Comparison of ENCODE assay signal across 12 cellular contexts in genomic region chr3:4314688-4315087, GRCh38. TPM values are rescaled to one million over a fixed set of nuclear protein-coding genes. Genes with fewer than 3 reads are reported as not detected.
DNase-seq lines count a peak whose midpoint lies in the region; ATAC-seq and TF ChIP-seq lines count a peak whose summit lies in the region.
"Had no signal": no experiment of that assay in that cellular context is flagged by ENCODE, and none has a peak within 500 bp of the region (broad histone marks: within the 10 kb centered on the region; RNA-seq: fewer than 3 reads in every experiment).

No MANE protein-coding gene starts in this region.

- H3K9me3 Mint-ChIP-seq in endothelial cell (ENCODE audit: unreplicated experiment) (no peaks in the 10 kb centered on the region), osteocyte (ENCODE audit: unreplicated experiment) (peaks cover 9% of the 10 kb centered on the region)

- H3K27me3 ChIP-seq in GM06990 (replicated peaks; ENCODE audit: control insufficient read depth, insufficient read depth, low read length): no peaks in the 10 kb centered on the region

- H3K36me3 Mint-ChIP-seq in endothelial cell (ENCODE audit: low read depth, unreplicated experiment) (peaks cover 16% of the 10 kb centered on the region), osteocyte (ENCODE audit: unreplicated experiment) (peaks cover 23% of the 10 kb centered on the region)

- no peak overlapping the region for H3K4me3 ChIP-seq in GM06990 (replicated peaks; ENCODE audit: low read depth, low read length)

- peak; percentile 34 for TF ChIP-seq CTCF in GM06990 (IDR thresholded peaks at IDR 0.05; ENCODE audit: insufficient read depth, low read length, poor library complexity, severe bottlenecking)
- TF ChIP-seq CTCF in endothelial cell (IDR thresholded peaks at IDR 0.05; ENCODE audit: unreplicated experiment): peak; percentile 67
- peak; percentile 39 for TF ChIP-seq CTCF in osteocyte (IDR thresholded peaks at IDR 0.05)

- peaks cover 3% of the 10 kb centered on the region for H3K27me3 Mint-ChIP-seq in endothelial cell (ENCODE audit: unreplicated experiment)
- no peaks in the 10 kb centered on the region for H3K27me3 Mint-ChIP-seq in osteocyte (ENCODE audit: unreplicated experiment)
- H3K27me3 Mint-ChIP-seq: stimulated activated naive CD8-positive, alpha-beta T cell treated with anti-CD3 and anti-CD28 coated beads, Interleukin-15, Interleukin-2, amounts not matched to agents 100 ng/mL and 50 ng/mL, for 24 hours had no signal

- H3K4me3 Mint-ChIP-seq in endothelial cell (ENCODE audit: unreplicated experiment): no peak overlapping the region
- no peak overlapping the region for H3K4me3 Mint-ChIP-seq in osteocyte (ENCODE audit: unreplicated experiment)
- H3K4me3 Mint-ChIP-seq: brain; stimulated activated naive CD8-positive, alpha-beta T cell treated with anti-CD3 and anti-CD28 coated beads, Interleukin-15, Interleukin-2, amounts not matched to agents 100 ng/mL and 50 ng/mL, for 24 hours had no signal

- DNase-seq in GM06990 (ENCODE audit: extremely low read depth, insufficient read length) (no peak), NAMALWA (ENCODE audit: low spot score) (peak; percentile 33), endothelial cell (ENCODE audit: low spot score) (no peak), osteocyte (ENCODE audit: extremely low spot score, unreplicated experiment) (no peak)
- DNase-seq in central memory CD4-positive, alpha-beta T cell: no peak
- DNase-seq: NCI-H187; stimulated activated CD4-positive, alpha-beta T cell treated with anti-CD3 and anti-CD28 coated beads, Interleukin-1b, Interleukin-23, amount 100 ng/mL, for 48 hours had no signal

- no peak for ATAC-seq in HG03095 (IDR thresholded peaks at IDR 0.05; ENCODE audit: unreplicated experiment)
- ATAC-seq in HG02870 (IDR thresholded peaks at IDR 0.05; ENCODE audit: unreplicated experiment): no peak
- ATAC-seq: left lobe of liver had no signal

- peaks cover 27% of the 10 kb centered on the region for H3K4me1 Mint-ChIP-seq in endothelial cell (ENCODE audit: unreplicated experiment)
- peaks cover 7% of the 10 kb centered on the region for H3K4me1 Mint-ChIP-seq in osteocyte (ENCODE audit: unreplicated experiment)

- no peaks in the 10 kb centered on the region for H3K36me3 ChIP-seq in GM06990 (ENCODE audit: control insufficient read depth, insufficient read depth, low read length)

- H3K27ac Mint-ChIP-seq in endothelial cell (ENCODE audit: unreplicated experiment): no peak overlapping the region
- no peak overlapping the region for H3K27ac Mint-ChIP-seq in osteocyte (ENCODE audit: unreplicated experiment)
- H3K27ac Mint-ChIP-seq: stimulated activated naive CD8-positive, alpha-beta T cell treated with anti-CD3 and anti-CD28 coated beads, Interleukin-15, Interleukin-2, amounts not matched to agents 100 ng/mL and 50 ng/mL, for 24 hours had no signal

RNA-seq across cellular contexts. Expression of gene SETMAR, which starts 11.5 kb away (rescaled TPM):
- total RNA-seq in endothelial cell (ENCODE audit: unreplicated experiment): 15.3 TPM
- 14.6 and 18.0 TPM in 2 replicates for total RNA-seq in osteocyte
